In genomic region chr16:3004319-3004718, GRCh38 we compare ENCODE assay signal across 9 cellular contexts. TPM values are rescaled to one million over a fixed set of nuclear protein-coding genes. Genes with fewer than 3 reads are reported as not detected.
DNase-seq lines count a peak whose midpoint lies in the region; ATAC-seq and TF ChIP-seq lines count a peak whose summit lies in the region.
"Had no signal": no experiment of that assay in that cellular context is flagged by ENCODE, and none has a peak within 500 bp of the region (broad histone marks: within the 10 kb centered on the region; RNA-seq: fewer than 3 reads in every experiment).

No MANE protein-coding gene starts in this region.

- H3K27ac ChIP-seq in RWPE2 (ENCODE audit: poor library complexity, severe bottlenecking), result peak overlapping the region; percentile 52

- H3K27me3 Mint-ChIP-seq in nephron progenitor cell (ENCODE audit: low read depth, poor library complexity), result peaks cover 60% of the 10 kb centered on the region

- no peak overlapping the region for H3K27ac Mint-ChIP-seq in nephron progenitor cell

- H3K4me3 Mint-ChIP-seq in nephron progenitor cell, result no peak overlapping the region

- no peak for ATAC-seq in RWPE2 (ENCODE audit: low read depth)
- no peak for ATAC-seq in SK-N-SH treated with all-trans-retinoic acid at 6 μM for 48 hours
- no peak for ATAC-seq in HG03342 (IDR thresholded peaks at IDR 0.05; ENCODE audit: unreplicated experiment)

- DNase-seq in NCI-H1092 treated with DMSO at 0.1 percent for 48 hours (lab: John Stamatoyannopoulos, UW) (peak; percentile 49), NCI-H1092 (lab: John Stamatoyannopoulos, UW) (no peak), H7 (peak; percentile 68), RWPE2 (ENCODE audit: low spot score) (no peak), nephron progenitor cell (peak; percentile 38), NCI-H1930 (lab: John Stamatoyannopoulos, UW) (no peak)

- H3K36me3 ChIP-seq in H7 (replicated peaks; ENCODE audit: control insufficient read depth, insufficient read depth, low read length) (no peaks in the 10 kb centered on the region; the same call in 1 of the 2 replicates), RWPE2 (ENCODE audit: low read depth) (no peaks in the 10 kb centered on the region)

- peaks cover 3% of the 10 kb centered on the region for H3K4me1 ChIP-seq in RWPE2 (ENCODE audit: insufficient read depth, poor library complexity, severe bottlenecking)

- no peaks in the 10 kb centered on the region for H3K27me3 ChIP-seq in H7 (ENCODE audit: control insufficient read depth, insufficient read depth, low read length)
- H3K27me3 ChIP-seq in RWPE2 (ENCODE audit: insufficient read depth, poor library complexity, severe bottlenecking), result no peaks in the 10 kb centered on the region

- H3K9me3 ChIP-seq in RWPE2 (ENCODE audit: severe bottlenecking), result no peaks in the 10 kb centered on the region

- no peak for TF ChIP-seq CTCF in RWPE2 (IDR thresholded peaks at IDR 0.05; ENCODE audit: poor library complexity, severe bottlenecking)
- no peak for TF ChIP-seq CTCF in nephron progenitor cell (IDR thresholded peaks at IDR 0.05)

- no peaks in the 10 kb centered on the region for H3K9me3 Mint-ChIP-seq in nephron progenitor cell

- H3K36me3 Mint-ChIP-seq in nephron progenitor cell (ENCODE audit: low read depth), result no peaks in the 10 kb centered on the region

- H3K4me3 ChIP-seq in H7 (ENCODE audit: insufficient read depth, low read depth, low read length) (peak overlapping the region; percentile 12), RWPE2 (ENCODE audit: severe bottlenecking) (peak overlapping the region; percentile 48)

- peaks cover 30% of the 10 kb centered on the region for H3K4me1 Mint-ChIP-seq in nephron progenitor cell

TF ChIP-seq in SK-N-SH treated with all-trans-retinoic acid at 6 μM for 48 hours, 23 proteins besides CTCF, POLR2A, EP300 and RAD21:
- TF ChIP-seq POU6F1 (CRISPR knock-in tag; IDR thresholded peaks at IDR 0.05; ENCODE audit: borderline replicate concordance, low read depth) (no peak), RARB (CRISPR knock-in tag; IDR thresholded peaks at IDR 0.05) (no peak), BACH2 (CRISPR knock-in tag; IDR thresholded peaks at IDR 0.05; ENCODE audit: borderline replicate concordance) (no peak), ZNF8 (CRISPR knock-in tag; IDR thresholded peaks at IDR 0.05) (no peak), ARNTL (CRISPR knock-in tag; IDR thresholded peaks at IDR 0.05; ENCODE audit: borderline replicate concordance, low read depth) (no peak), PATZ1 (CRISPR knock-in tag; IDR thresholded peaks at IDR 0.05; ENCODE audit: borderline replicate concordance) (no peak), CREB5 (CRISPR knock-in tag; IDR thresholded peaks at IDR 0.05; ENCODE audit: low read depth) (no peak), PPARA (CRISPR knock-in tag; IDR thresholded peaks at IDR 0.05; ENCODE audit: borderline replicate concordance) (no peak), OSR1 (CRISPR knock-in tag; IDR thresholded peaks at IDR 0.05) (no peak), TOX (CRISPR knock-in tag; IDR thresholded peaks at IDR 0.05; ENCODE audit: borderline replicate concordance) (no peak), ZNF70 (CRISPR knock-in tag; IDR thresholded peaks at IDR 0.05) (no peak), TCF4 (CRISPR knock-in tag; IDR thresholded peaks at IDR 0.05; ENCODE audit: borderline replicate concordance) (no peak), CSDC2 (CRISPR knock-in tag; IDR thresholded peaks at IDR 0.05) (no peak), GLIS3 (CRISPR knock-in tag; IDR thresholded peaks at IDR 0.05) (no peak), TSHZ2 (CRISPR knock-in tag; IDR thresholded peaks at IDR 0.05) (no peak)

RNA-seq across cellular contexts. Expression of gene CLDN9, which starts 8.4 kb away (rescaled TPM):
- 0.21 and 0.48 TPM in 2 replicates for total RNA-seq in H7 (2014; rRNA removed; shearing (Covaris generic))
- total RNA-seq: activated CD8-positive, alpha-beta memory T cell treated with anti-CD3 and anti-CD28 coated beads for 36 hours had no signal

RNA-seq across cellular contexts. Expression of gene CLDN6, which starts 13.7 kb away (rescaled TPM):
- 426 and 528 TPM in 2 replicates for total RNA-seq in H7 (2014; rRNA removed; shearing (Covaris generic))
- total RNA-seq: activated CD8-positive, alpha-beta memory T cell treated with anti-CD3 and anti-CD28 coated beads for 36 hours had no signal

RNA-seq across cellular contexts. Expression of gene TNFRSF12A, which starts 15.8 kb away (rescaled TPM):
- total RNA-seq in H7 (2014; rRNA removed; shearing (Covaris generic)), result 144 and 171 TPM in 2 replicates

RNA-seq across cellular contexts. Expression of gene HCFC1R1, which starts 19.4 kb away (rescaled TPM):
- total RNA-seq in H7 (2014; rRNA removed; shearing (Covaris generic)), result 114 and 156 TPM in 2 replicates

RNA-seq across cellular contexts. Expression of gene THOC6, which starts 19.5 kb away (rescaled TPM):
- 69.1 and 81.4 TPM in 2 replicates for total RNA-seq in H7 (2014; rRNA removed; shearing (Covaris generic))

Comparison
In these comparisons a context has a peak if more than half of its experiments do, and no peak if none do; other contexts are left out.
1. DNase-seq: peak in NCI-H1092 treated with DMSO at 0.1 percent for 48 hours (single experiment), H7 (single experiment) and nephron progenitor cell (single experiment); none in NCI-H1092 (single experiment), RWPE2 (single experiment) and NCI-H1930 (0 of 2).